In the genomic region with DNA sequence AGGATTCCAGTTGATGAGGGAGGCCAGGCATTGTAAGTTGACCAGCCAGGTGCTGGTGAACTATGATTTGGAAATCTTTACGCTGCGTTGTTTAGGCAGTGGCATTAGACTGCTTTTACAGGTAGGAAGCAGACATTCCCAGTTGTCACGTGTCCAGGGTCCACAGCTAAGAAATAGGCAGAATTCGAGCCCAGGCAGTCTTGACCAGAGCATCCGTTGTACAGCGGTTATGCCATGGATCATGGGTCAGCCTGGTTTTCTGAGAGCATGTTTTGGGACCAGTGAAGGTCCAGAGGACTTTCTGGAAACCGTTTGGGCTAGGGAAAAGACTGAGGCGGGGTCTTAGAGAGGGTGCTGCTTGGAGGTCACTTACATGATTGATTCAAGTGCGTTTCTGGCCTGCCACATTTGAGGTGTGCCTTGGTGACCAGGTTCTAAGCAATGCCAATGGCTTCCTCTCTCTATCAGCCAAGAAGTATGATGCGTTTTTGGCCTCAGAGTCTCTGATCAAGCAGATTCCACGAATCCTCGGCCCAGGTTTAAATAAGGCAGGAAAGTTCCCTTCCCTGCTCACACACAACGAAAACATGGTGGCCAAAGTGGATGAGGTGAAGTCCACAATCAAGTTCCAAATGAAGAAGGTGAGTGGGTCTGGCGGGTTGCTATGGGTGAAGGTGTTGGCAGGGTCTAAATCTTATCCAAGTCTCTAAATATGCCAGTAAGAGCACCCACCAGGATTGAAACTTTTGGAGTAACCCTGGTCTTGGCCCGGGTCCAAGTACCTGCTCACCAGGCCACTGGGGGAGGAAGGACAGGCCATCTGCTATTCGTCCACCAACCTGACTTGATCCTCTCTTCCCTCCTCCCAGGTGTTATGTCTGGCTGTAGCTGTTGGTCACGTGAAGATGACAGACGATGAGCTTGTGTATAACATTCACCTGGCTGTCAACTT, we compare ENCODE assay signal across 1 cellular context.
TF ChIP-seq lines count a peak whose summit lies in the region.

No MANE protein-coding gene starts in this region.

TF ChIP-seq in HepG2, 621 proteins besides CTCF, POLR2A, EP300 and RAD21 (continued from another document and continues in another):
- TF ChIP-seq, protein P1, sequence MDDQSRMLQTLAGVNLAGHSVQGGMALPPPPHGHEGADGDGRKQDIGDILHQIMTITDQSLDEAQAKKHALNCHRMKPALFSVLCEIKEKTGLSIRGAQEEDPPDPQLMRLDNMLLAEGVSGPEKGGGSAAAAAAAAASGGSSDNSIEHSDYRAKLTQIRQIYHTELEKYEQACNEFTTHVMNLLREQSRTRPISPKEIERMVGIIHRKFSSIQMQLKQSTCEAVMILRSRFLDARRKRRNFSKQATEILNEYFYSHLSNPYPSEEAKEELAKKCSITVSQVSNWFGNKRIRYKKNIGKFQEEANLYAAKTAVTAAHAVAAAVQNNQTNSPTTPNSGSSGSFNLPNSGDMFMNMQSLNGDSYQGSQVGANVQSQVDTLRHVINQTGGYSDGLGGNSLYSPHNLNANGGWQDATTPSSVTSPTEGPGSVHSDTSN (CRISPR knock-in tag; IDR thresholded peaks at IDR 0.05; ENCODE audit: borderline replicate concordance), result no peak
- TF ChIP-seq ZNF816 (CRISPR knock-in tag; IDR thresholded peaks at IDR 0.05; ENCODE audit: borderline replicate concordance) (no peak), ZNF407 (CRISPR knock-in tag; IDR thresholded peaks at IDR 0.05; ENCODE audit: not compliant biosample characterization) (no peak), ZNF547 (CRISPR knock-in tag; IDR thresholded peaks at IDR 0.05) (0 out of 2 replicates have a peak, but pooled peaks have one; percentile 54), MEF2D (CRISPR knock-in tag; IDR thresholded peaks at IDR 0.05) (0 out of 2 replicates have a peak, but pooled peaks have one; percentile 17), ZNF850 (CRISPR knock-in tag; conservative IDR thresholded peaks at IDR 0.05) (no peak), CBX2 (IDR thresholded peaks at IDR 0.05; ENCODE audit: low read depth, low read length) (no peak), CBX2 (CRISPR knock-in tag; IDR thresholded peaks at IDR 0.05; ENCODE audit: low read depth) (no peak), NFYC (CRISPR knock-in tag; IDR thresholded peaks at IDR 0.05) (no peak), SATB2 (CRISPR knock-in tag; IDR thresholded peaks at IDR 0.05) (no peak), ZNF577 (CRISPR knock-in tag; IDR thresholded peaks at IDR 0.05; ENCODE audit: borderline replicate concordance, low read depth) (no peak), ZNF280D (CRISPR knock-in tag; IDR thresholded peaks at IDR 0.05) (0 out of 2 replicates have a peak, but pooled peaks have one; percentile 29), BORCS8-MEF2B (CRISPR knock-in tag; IDR thresholded peaks at IDR 0.05) (peak; percentile 26; the same call in 1 of the 2 replicates), ZKSCAN5 (CRISPR knock-in tag; IDR thresholded peaks at IDR 0.05) (no peak), ONECUT2 (CRISPR knock-in tag; IDR thresholded peaks at IDR 0.05) (no peak), ARHGAP35 (CRISPR knock-in tag; IDR thresholded peaks at IDR 0.05; ENCODE audit: borderline replicate concordance) (no peak), SSRP1 (CRISPR knock-in tag; IDR thresholded peaks at IDR 0.05) (peak; percentile 55; the same call in 1 of the 2 replicates), ZNF331 (CRISPR knock-in tag; IDR thresholded peaks at IDR 0.05) (0 out of 2 replicates have a peak, but pooled peaks have one; percentile 13), BRF2 (CRISPR knock-in tag; IDR thresholded peaks at IDR 0.05) (no peak), RELA (CRISPR knock-in tag; IDR thresholded peaks at IDR 0.05) (no peak), TARDBP (CRISPR knock-in tag; IDR thresholded peaks at IDR 0.05) (peak; percentile 21; the same call in 1 of the 2 replicates), FOXC1 (CRISPR knock-in tag; IDR thresholded peaks at IDR 0.05; ENCODE audit: borderline replicate concordance) (no peak), ZNF430 (CRISPR knock-in tag; IDR thresholded peaks at IDR 0.05) (no peak), ELF3 (CRISPR knock-in tag; IDR thresholded peaks at IDR 0.05) (0 out of 2 replicates have a peak, but pooled peaks have one; percentile 10), IKZF5 (CRISPR knock-in tag; IDR thresholded peaks at IDR 0.05) (peak; percentile 46; the same call in 1 of the 2 replicates), ZFP1 (CRISPR knock-in tag; IDR thresholded peaks at IDR 0.05) (no peak), MIXL1 (CRISPR knock-in tag; IDR thresholded peaks at IDR 0.05) (0 out of 2 replicates have a peak, but pooled peaks have one; percentile 11), SRSF9 (IDR thresholded peaks at IDR 0.05; ENCODE audit: borderline replicate concordance, insufficient read depth, low read depth, low read length, poor library complexity, severe bottlenecking) (no peak), ZNF256 (CRISPR knock-in tag; conservative IDR thresholded peaks at IDR 0.05) (peak; percentile 61; the same call in 1 of the 2 replicates)
- TF ChIP-seq, protein P2, sequence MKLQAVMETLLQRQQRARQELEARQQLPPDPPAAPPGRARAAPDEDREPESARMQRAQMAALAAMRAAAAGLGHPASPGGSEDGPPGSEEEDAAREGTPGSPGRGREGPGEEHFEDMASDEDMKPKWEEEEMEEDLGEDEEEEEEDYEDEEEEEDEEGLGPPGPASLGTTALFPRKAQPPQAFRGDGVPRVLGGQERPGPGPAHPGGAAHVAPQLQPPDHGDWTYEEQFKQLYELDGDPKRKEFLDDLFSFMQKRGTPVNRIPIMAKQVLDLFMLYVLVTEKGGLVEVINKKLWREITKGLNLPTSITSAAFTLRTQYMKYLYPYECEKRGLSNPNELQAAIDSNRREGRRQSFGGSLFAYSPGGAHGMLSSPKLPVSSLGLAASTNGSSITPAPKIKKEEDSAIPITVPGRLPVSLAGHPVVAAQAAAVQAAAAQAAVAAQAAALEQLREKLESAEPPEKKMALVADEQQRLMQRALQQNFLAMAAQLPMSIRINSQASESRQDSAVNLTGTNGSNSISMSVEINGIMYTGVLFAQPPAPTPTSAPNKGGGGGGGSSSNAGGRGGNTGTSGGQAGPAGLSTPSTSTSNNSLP (IDR thresholded peaks at IDR 0.05; ENCODE audit: low read depth, low read length), result no peak
- TF ChIP-seq, protein P3, sequence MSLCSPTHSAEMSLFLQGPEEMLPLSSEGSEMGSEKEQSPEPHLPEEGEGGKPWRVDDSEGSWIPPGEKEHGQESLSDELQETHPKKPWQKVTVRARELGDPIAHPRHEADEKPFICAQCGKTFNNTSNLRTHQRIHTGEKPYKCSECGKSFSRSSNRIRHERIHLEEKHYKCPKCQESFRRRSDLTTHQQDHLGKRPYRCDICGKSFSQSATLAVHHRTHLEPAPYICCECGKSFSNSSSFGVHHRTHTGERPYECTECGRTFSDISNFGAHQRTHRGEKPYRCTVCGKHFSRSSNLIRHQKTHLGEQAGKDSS (CRISPR knock-in tag; IDR thresholded peaks at IDR 0.05; ENCODE audit: borderline replicate concordance, low read depth), result no peak
- TF ChIP-seq, protein P4, sequence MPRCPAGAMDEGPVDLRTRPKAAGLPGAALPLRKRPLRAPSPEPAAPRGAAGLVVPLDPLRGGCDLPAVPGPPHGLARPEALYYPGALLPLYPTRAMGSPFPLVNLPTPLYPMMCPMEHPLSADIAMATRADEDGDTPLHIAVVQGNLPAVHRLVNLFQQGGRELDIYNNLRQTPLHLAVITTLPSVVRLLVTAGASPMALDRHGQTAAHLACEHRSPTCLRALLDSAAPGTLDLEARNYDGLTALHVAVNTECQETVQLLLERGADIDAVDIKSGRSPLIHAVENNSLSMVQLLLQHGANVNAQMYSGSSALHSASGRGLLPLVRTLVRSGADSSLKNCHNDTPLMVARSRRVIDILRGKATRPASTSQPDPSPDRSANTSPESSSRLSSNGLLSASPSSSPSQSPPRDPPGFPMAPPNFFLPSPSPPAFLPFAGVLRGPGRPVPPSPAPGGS (CRISPR knock-in tag; IDR thresholded peaks at IDR 0.05), result no peak
- TF ChIP-seq, protein P5, sequence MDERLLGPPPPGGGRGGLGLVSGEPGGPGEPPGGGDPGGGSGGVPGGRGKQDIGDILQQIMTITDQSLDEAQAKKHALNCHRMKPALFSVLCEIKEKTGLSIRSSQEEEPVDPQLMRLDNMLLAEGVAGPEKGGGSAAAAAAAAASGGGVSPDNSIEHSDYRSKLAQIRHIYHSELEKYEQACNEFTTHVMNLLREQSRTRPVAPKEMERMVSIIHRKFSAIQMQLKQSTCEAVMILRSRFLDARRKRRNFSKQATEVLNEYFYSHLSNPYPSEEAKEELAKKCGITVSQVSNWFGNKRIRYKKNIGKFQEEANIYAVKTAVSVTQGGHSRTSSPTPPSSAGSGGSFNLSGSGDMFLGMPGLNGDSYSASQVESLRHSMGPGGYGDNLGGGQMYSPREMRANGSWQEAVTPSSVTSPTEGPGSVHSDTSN (CRISPR knock-in tag; IDR thresholded peaks at IDR 0.05), result no peak
